ENCODE assay signal across 2 cellular contexts in the genomic region with DNA sequence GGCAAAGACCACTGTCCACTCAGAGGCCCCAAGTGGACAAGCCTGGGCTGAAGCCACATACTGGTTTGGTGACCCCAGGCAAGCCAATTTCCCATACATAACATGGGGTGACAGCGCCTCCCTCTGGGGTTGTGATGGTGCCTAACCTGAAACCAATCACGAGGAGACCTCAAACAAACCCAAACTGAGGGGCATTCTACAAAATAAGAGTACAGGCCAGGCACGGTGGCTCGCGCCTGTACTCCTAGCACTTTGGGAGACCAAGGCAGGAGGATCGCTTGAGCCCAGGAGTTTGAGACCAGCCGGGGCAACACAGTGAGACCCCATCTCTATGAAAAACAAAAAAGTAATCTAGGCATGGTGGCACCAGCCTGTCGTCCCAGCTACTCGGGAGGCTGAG.
A peak's percentile ranks its signal among the peaks of the same experiment; 100 is the strongest.
TF ChIP-seq lines count a peak whose summit lies in the region.

No MANE protein-coding gene starts in this region.

TF ChIP-seq in HCT116, 20 proteins besides CTCF, POLR2A, EP300 and RAD21:
- TF ChIP-seq JUND (IDR thresholded peaks at IDR 0.05), result no peak
- TF ChIP-seq, protein P1, sequence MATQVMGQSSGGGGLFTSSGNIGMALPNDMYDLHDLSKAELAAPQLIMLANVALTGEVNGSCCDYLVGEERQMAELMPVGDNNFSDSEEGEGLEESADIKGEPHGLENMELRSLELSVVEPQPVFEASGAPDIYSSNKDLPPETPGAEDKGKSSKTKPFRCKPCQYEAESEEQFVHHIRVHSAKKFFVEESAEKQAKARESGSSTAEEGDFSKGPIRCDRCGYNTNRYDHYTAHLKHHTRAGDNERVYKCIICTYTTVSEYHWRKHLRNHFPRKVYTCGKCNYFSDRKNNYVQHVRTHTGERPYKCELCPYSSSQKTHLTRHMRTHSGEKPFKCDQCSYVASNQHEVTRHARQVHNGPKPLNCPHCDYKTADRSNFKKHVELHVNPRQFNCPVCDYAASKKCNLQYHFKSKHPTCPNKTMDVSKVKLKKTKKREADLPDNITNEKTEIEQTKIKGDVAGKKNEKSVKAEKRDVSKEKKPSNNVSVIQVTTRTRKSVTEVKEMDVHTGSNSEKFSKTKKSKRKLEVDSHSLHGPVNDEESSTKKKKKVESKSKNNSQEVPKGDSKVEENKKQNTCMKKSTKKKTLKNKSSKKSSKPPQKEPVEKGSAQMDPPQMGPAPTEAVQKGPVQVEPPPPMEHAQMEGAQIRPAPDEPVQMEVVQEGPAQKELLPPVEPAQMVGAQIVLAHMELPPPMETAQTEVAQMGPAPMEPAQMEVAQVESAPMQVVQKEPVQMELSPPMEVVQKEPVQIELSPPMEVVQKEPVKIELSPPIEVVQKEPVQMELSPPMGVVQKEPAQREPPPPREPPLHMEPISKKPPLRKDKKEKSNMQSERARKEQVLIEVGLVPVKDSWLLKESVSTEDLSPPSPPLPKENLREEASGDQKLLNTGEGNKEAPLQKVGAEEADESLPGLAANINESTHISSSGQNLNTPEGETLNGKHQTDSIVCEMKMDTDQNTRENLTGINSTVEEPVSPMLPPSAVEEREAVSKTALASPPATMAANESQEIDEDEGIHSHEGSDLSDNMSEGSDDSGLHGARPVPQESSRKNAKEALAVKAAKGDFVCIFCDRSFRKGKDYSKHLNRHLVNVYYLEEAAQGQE (IDR thresholded peaks at IDR 0.05; ENCODE audit: low read depth), result no peak
- no peak for TF ChIP-seq POLR2AphosphoS5 (IDR thresholded peaks at IDR 0.05; ENCODE audit: low read depth, low read length)
- TF ChIP-seq, protein P2, sequence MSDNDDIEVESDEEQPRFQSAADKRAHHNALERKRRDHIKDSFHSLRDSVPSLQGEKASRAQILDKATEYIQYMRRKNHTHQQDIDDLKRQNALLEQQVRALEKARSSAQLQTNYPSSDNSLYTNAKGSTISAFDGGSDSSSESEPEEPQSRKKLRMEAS (IDR thresholded peaks at IDR 0.05), result no peak
- no peak for TF ChIP-seq ZBTB33 (IDR thresholded peaks at IDR 0.05; ENCODE audit: extremely low read depth, insufficient replicate concordance, low read length)
- TF ChIP-seq SIN3A (IDR thresholded peaks at IDR 0.05; ENCODE audit: low read depth), result no peak
- TF ChIP-seq ZNF274 (IDR thresholded peaks at IDR 0.05; ENCODE audit: low read depth, low read length), result no peak
- no peak for TF ChIP-seq EZH2 (IDR thresholded peaks at IDR 0.05)
- no peak for TF ChIP-seq FOSL1 (IDR thresholded peaks at IDR 0.05; ENCODE audit: low read depth)
- no peak for TF ChIP-seq YY1 (IDR thresholded peaks at IDR 0.05; ENCODE audit: extremely low read depth, insufficient replicate concordance, low read depth, low read length)
- TF ChIP-seq CBX3 (IDR thresholded peaks at IDR 0.05; ENCODE audit: low read depth), result no peak
- no peak for TF ChIP-seq ZFX (IDR thresholded peaks at IDR 0.05)
- TF ChIP-seq EGR1 (IDR thresholded peaks at IDR 0.05; ENCODE audit: low read depth), result no peak
- no peak for TF ChIP-seq EZH2phosphoT487 (IDR thresholded peaks at IDR 0.05; ENCODE audit: borderline replicate concordance)
- TF ChIP-seq SP1 (IDR thresholded peaks at IDR 0.05; ENCODE audit: low read depth), result no peak

TF ChIP-seq in HepG2, 621 proteins besides CTCF, POLR2A, EP300 and RAD21:
- TF ChIP-seq ZNF121 (CRISPR knock-in tag; IDR thresholded peaks at IDR 0.05), result peak; percentile 71
- TF ChIP-seq ZNF629 (CRISPR knock-in tag; conservative IDR thresholded peaks at IDR 0.05), result no peak
- peak; percentile 27; the same call in 1 of the 2 replicates for TF ChIP-seq STAG1 (CRISPR knock-in tag; IDR thresholded peaks at IDR 0.05)
